Comparison of ENCODE assay signal across 8 cellular contexts in genomic region chr1:21325231-21325718, GRCh38. TPM values are rescaled to one million over a fixed set of nuclear protein-coding genes. Genes with fewer than 3 reads are reported as not detected.
DNase-seq lines count a peak whose midpoint lies in the region; ATAC-seq and TF ChIP-seq lines count a peak whose summit lies in the region.

No MANE protein-coding gene starts in this region.

- DNase-seq in activated B cell treated with CpG ODN at 0.5 μM for 24 hours (peak; percentile 41), left ventricle myocardium inferior (no peak), foreskin melanocyte (no peak), NCI-H748 (lab: John Stamatoyannopoulos, UW; ENCODE audit: unreplicated experiment) (no peak), cortex of kidney (lab: John Stamatoyannopoulos, UW) (no peak)
- no peak for DNase-seq in central memory CD4-positive, alpha-beta T cell

- peak overlapping the region; percentile 68 for H3K27ac ChIP-seq in HUES64 (ENCODE audit: low read depth, low read length)
- peak overlapping the region; percentile 89 for H3K27ac ChIP-seq in left ventricle myocardium inferior (replicated peaks)

- H3K9me3 ChIP-seq in HUES64 (ENCODE audit: insufficient read depth, low read depth, low read length), result no peaks in the 10 kb centered on the region
- no peaks in the 10 kb centered on the region for H3K9me3 ChIP-seq in left ventricle myocardium inferior (replicated peaks)

- CTCF ChIA-PET in activated B cell treated with CpG ODN at 0.5 μM for 24 hours (lab: Charles Lee), result interaction anchor here (1.3 to 4.2 kb wide), 10 partner anchors 10 to 70 kb away, joined by 3 to 22 read pairs (median 8); partner anchors contain the start of gene ECE1

- H3K27me3 ChIP-seq in HUES64 (ENCODE audit: insufficient read depth, low read length), result no peaks in the 10 kb centered on the region
- H3K27me3 ChIP-seq in left ventricle myocardium inferior (ENCODE audit: low read depth), result no peaks in the 10 kb centered on the region

- H3K36me3 ChIP-seq in HUES64 (ENCODE audit: insufficient read depth, low read length) (no peaks in the 10 kb centered on the region), left ventricle myocardium inferior (no peaks in the 10 kb centered on the region)

- intact Hi-C loops in activated B cell treated with CpG ODN at 0.5 μM for 24 hours (cut with micrococcal nuclease) (loop anchor here (1.0 kb wide), 3 partner anchors 9 to 31 kb away; no protein-coding TSS in a partner anchor), left ventricle myocardium inferior (cut with micrococcal nuclease) (no loop called here)

- H3K4me1 Mint-ChIP-seq in activated B cell treated with CpG ODN at 0.5 μM for 24 hours, result peaks cover 87% of the 10 kb centered on the region
- H3K4me1 Mint-ChIP-seq in stimulated activated memory B cell treated with anti-CD40 and anti-IgM and Interleukin-4, amounts not matched to agents 10 μg/mL and 1 μg/mL and 100 μg/mL, for 72 hours, result peaks cover 97% of the 10 kb centered on the region

- POLR2A ChIA-PET in activated B cell treated with CpG ODN at 0.5 μM for 24 hours (lab: Charles Lee), result interaction anchor here (0.5 to 7.1 kb wide), 15 partner anchors 10 to 71 kb away, joined by 3 to 313 read pairs (median 5); partner anchors contain the start of gene ECE1

- H3K27ac Mint-ChIP-seq in activated B cell treated with CpG ODN at 0.5 μM for 24 hours, result peak overlapping the region; percentile 90
- H3K27ac Mint-ChIP-seq in stimulated activated memory B cell treated with anti-CD40 and anti-IgM and Interleukin-4, amounts not matched to agents 10 μg/mL and 1 μg/mL and 100 μg/mL, for 72 hours, result peak overlapping the region; percentile 89

- 91% methylated on average over 7 of the region's 7 CpGs for WGBS in HUES64

- H3K27me3 Mint-ChIP-seq in activated B cell treated with CpG ODN at 0.5 μM for 24 hours, result no peaks in the 10 kb centered on the region
- H3K27me3 Mint-ChIP-seq in stimulated activated memory B cell treated with anti-CD40 and anti-IgM and Interleukin-4, amounts not matched to agents 10 μg/mL and 1 μg/mL and 100 μg/mL, for 72 hours, result no peaks in the 10 kb centered on the region

- H3K9ac ChIP-seq in HUES64 (ENCODE audit: low read depth, low read length), result peak overlapping the region; percentile 57; the same call in 1 of the 2 replicates

- H3K4me1 ChIP-seq in HUES64 (ENCODE audit: insufficient read depth, low read length) (peaks cover 84% of the 10 kb centered on the region), left ventricle myocardium inferior (peaks cover 82% of the 10 kb centered on the region)

- H3K4me3 ChIP-seq in HUES64 (ENCODE audit: low read length) (no peak overlapping the region), left ventricle myocardium inferior (peak overlapping the region; percentile 32)

- peak overlapping the region; percentile 72 for H3K4me3 Mint-ChIP-seq in activated B cell treated with CpG ODN at 0.5 μM for 24 hours
- H3K4me3 Mint-ChIP-seq in stimulated activated memory B cell treated with anti-CD40 and anti-IgM and Interleukin-4, amounts not matched to agents 10 μg/mL and 1 μg/mL and 100 μg/mL, for 72 hours, result peak overlapping the region; percentile 58

- H3K36me3 Mint-ChIP-seq in activated B cell treated with CpG ODN at 0.5 μM for 24 hours (ENCODE audit: low read depth), result peaks cover 36% of the 10 kb centered on the region
- H3K36me3 Mint-ChIP-seq in stimulated activated memory B cell treated with anti-CD40 and anti-IgM and Interleukin-4, amounts not matched to agents 10 μg/mL and 1 μg/mL and 100 μg/mL, for 72 hours, result peaks cover 26% of the 10 kb centered on the region

- ATAC-seq in activated B cell treated with CpG ODN at 0.5 μM for 24 hours (ENCODE audit: low read depth), result peak; percentile 66
- peak; percentile 80 for ATAC-seq in stimulated activated memory B cell treated with anti-CD40 and anti-IgM and Interleukin-4, amounts not matched to agents 10 μg/mL and 1 μg/mL and 100 μg/mL, for 72 hours

- H3K9me3 Mint-ChIP-seq in activated B cell treated with CpG ODN at 0.5 μM for 24 hours, result no peaks in the 10 kb centered on the region
- H3K9me3 Mint-ChIP-seq in stimulated activated memory B cell treated with anti-CD40 and anti-IgM and Interleukin-4, amounts not matched to agents 10 μg/mL and 1 μg/mL and 100 μg/mL, for 72 hours, result no peaks in the 10 kb centered on the region

- TF ChIP-seq CTCF in activated B cell treated with CpG ODN at 0.5 μM for 24 hours (IDR thresholded peaks at IDR 0.05) (no peak), left ventricle myocardium inferior (IDR thresholded peaks at IDR 0.05; ENCODE audit: borderline replicate concordance) (no peak)

RNA-seq across cellular contexts. Expression of gene ECE1, which starts 35.0 kb away (rescaled TPM):
- 29.4 TPM for polyA plus RNA-seq in HUES64 (2013, experiment 1 of 2)
- polyA plus RNA-seq in HUES64 (2013, experiment 2 of 2), result 36.1 TPM
- total RNA-seq in activated B cell treated with CpG ODN at 0.5 μM for 24 hours (208 and 209 TPM in 2 replicates), left ventricle myocardium inferior (54.7 TPM)
